ENCODE assay signal across 7 cellular contexts in the genomic region with DNA sequence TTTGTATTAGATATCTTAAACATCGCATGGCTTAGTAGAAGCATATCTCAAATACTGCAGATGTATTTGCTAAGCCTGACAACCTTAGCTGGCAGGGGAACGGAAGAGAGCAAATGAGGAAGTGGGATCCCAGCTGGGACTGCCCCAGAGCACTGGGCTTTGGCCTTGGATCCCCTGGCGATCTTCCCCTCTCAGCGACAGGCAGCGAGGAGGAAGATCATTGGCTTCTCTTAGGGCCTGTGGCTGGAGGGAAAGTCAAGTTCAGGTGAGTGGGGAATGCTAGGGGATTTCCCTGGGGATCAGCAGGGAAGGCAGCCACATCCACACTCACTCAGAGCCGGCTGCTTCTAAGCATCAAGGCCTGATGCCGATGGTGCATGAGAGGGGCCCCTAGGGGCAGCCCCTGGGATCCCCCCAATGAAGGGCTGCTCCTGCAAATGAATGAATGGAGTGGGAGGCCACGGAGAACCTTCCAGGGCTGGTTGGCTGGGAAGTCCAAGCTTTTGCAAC.
A peak's percentile ranks its signal among the peaks of the same experiment; 100 is the strongest.
DNase-seq lines count a peak whose midpoint lies in the region; ATAC-seq lines count a peak whose summit lies in the region.

No MANE protein-coding gene starts in this region.

- H3K9ac ChIP-seq in mucosa of stomach (ENCODE audit: low read length): peak overlapping the region; percentile 19

- peak; percentile 19 for DNase-seq in GM19240 (ENCODE audit: insufficient read length, low spot score)
- peak; percentile 58 for DNase-seq in SKM-1 treated with dmso at 0.1 percent for 144 hours (lab: John Stamatoyannopoulos, UW; ENCODE audit: unreplicated experiment)
- DNase-seq in NCI-H2081 (lab: John Stamatoyannopoulos, UW): no peak
- no peak for DNase-seq in DMS79 (lab: John Stamatoyannopoulos, UW)
- DNase-seq in NCI-H2196 (lab: John Stamatoyannopoulos, UW; ENCODE audit: unreplicated experiment): no peak

- no peak overlapping the region for H3K4me3 ChIP-seq in mucosa of stomach (ENCODE audit: low read length)

- H3K9me3 ChIP-seq in mucosa of stomach (ENCODE audit: control insufficient read depth, low read length): no peaks in the 10 kb centered on the region

- no peaks in the 10 kb centered on the region for H3K36me3 ChIP-seq in mucosa of stomach (ENCODE audit: control insufficient read depth, insufficient read depth, low read length)

- H3K4me1 ChIP-seq in mucosa of stomach (ENCODE audit: control insufficient read depth, insufficient read depth, low read length): peaks cover 20% of the 10 kb centered on the region

- H3K27me3 ChIP-seq in mucosa of stomach (ENCODE audit: control insufficient read depth, insufficient read depth, low read length): no peaks in the 10 kb centered on the region

- peak; percentile 68 for ATAC-seq in HG03039 (IDR thresholded peaks at IDR 0.05; ENCODE audit: unreplicated experiment)

Comparison
In these comparisons a context has a peak if more than half of its experiments do, and no peak if none do; other contexts are left out.
1. DNase-seq: peak in GM19240 (single experiment) and SKM-1 treated with dmso at 0.1 percent for 144 hours (single experiment); none in NCI-H2081 (0 of 2), DMS79 (single experiment) and NCI-H2196 (single experiment).